ENCODE assay signal across 11 cellular contexts in the genomic region with DNA sequence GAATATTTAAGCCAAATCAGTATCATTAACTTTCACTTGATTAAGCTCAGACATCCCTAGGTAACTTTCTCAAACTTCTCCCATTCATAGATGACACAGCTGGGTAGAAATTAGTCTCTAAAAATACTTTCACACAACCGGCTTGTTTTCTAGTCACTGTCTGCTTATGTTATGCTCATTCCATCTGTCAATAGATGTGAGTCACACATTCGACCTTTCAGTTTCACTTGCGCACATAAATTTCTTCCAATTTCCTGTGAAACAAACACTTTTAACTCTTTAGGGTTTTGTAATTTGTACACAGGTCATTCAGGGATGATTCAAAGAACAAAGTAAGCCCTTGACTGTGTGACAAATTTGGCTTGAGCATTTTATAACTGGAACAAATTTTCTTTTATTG.
DNase-seq lines count a peak whose midpoint lies in the region; ATAC-seq, FAIRE-seq and TF ChIP-seq lines count a peak whose summit lies in the region.
"Had no signal": no experiment of that assay in that cellular context is flagged by ENCODE, and none has a peak within 500 bp of the region (broad histone marks: within the 10 kb centered on the region; RNA-seq: fewer than 3 reads in every experiment).

No MANE protein-coding gene starts in this region.

- H3K27ac Mint-ChIP-seq in mesothelial cell of epicardium, result no peak overlapping the region
- no peak overlapping the region for H3K27ac Mint-ChIP-seq in naive thymus-derived CD8-positive, alpha-beta T cell

- H3K36me3 Mint-ChIP-seq in mesothelial cell of epicardium, result no peaks in the 10 kb centered on the region
- no peaks in the 10 kb centered on the region for H3K36me3 Mint-ChIP-seq in naive thymus-derived CD8-positive, alpha-beta T cell

- TF ChIP-seq POLR2A in GM18505 (IDR thresholded peaks at IDR 0.05; ENCODE audit: borderline replicate concordance, extremely low read depth, insufficient read depth, insufficient read length) (no peak), HepG2 (IDR thresholded peaks at IDR 0.05; ENCODE audit: insufficient read depth in 1 of 2, low read depth in 2 of 2, low read length in 2 of 2) (no peak)

- H4K20me1 ChIP-seq in HepG2 (ENCODE audit: insufficient read depth, low read length), result no peaks in the 10 kb centered on the region

- DNase-seq in MV-4-11 (lab: John Stamatoyannopoulos, UW), result peak; percentile 53
- DNase-seq in HepG2 (ENCODE audit: low spot score), result peak; percentile 5
- DNase-seq in sciatic nerve (ENCODE audit: low spot score), result no peak
- no peak for DNase-seq in NCI-H2171 treated with DMSO at 0.1 percent for 48 hours (lab: John Stamatoyannopoulos, UW)
- no peak for DNase-seq in mesothelial cell of epicardium (ENCODE audit: low spot score in 2 of 2, unreplicated experiment in 2 of 2)
- DNase-seq in naive thymus-derived CD8-positive, alpha-beta T cell, result no peak
- DNase-seq: aorta, testis had no signal

- no TSS peak for BruUV-seq in HepG2 (replicated peaks; lab: Mats Ljungman, UMichigan)

- 1% methylated on average over 3 of the region's 3 CpGs for WGBS in HepG2 (ENCODE audit: low lambda C conversion rate)

- no peaks in the 10 kb centered on the region for H3K9me3 Mint-ChIP-seq in mesothelial cell of epicardium
- H3K9me3 Mint-ChIP-seq in naive thymus-derived CD8-positive, alpha-beta T cell, result peaks cover 0 to 18% (median 8%) of the 10 kb centered on the region in 9 donors
- H3K9me3 Mint-ChIP-seq: neural crest cell had no signal

- no peak overlapping the region for H3K4me3 ChIP-seq in HepG2 (replicated peaks in 1 of 3; ENCODE audit: insufficient read depth in 1 of 3, low read depth in 2 of 3, low read length in 3 of 3)
- H3K4me3 ChIP-seq: testis had no signal

- H3K4me2 ChIP-seq in HepG2 (ENCODE audit: low read depth, low read length), result no peak overlapping the region

- H3K4me1 ChIP-seq in HepG2 (ENCODE audit: insufficient read depth, low read length), result no peaks in the 10 kb centered on the region
- H3K4me1 ChIP-seq: testis had no signal

- H2AFZ ChIP-seq in HepG2 (ENCODE audit: low read length), result no peak overlapping the region

- H3K27me3 Mint-ChIP-seq in mesothelial cell of epicardium (ENCODE audit: low read depth), result no peaks in the 10 kb centered on the region
- H3K27me3 Mint-ChIP-seq in naive thymus-derived CD8-positive, alpha-beta T cell, result no peaks in the 10 kb centered on the region

- intact Hi-C loops in HepG2 (cut with micrococcal nuclease; ENCODE audit: unreplicated experiment) (no loop called here), sciatic nerve (cut with DNase I) (no loop called here)

- no peak overlapping the region for H3K27ac ChIP-seq in HepG2 (ENCODE audit: extremely low read length, insufficient read depth, low read length)
- H3K27ac ChIP-seq: testis had no signal

- CTCF ChIA-PET in HepG2 (lab: Yijun Ruan, JAX; ENCODE audit: low intra/inter-chr PET ratio, low total read pairs), result no interaction called here

- no peak for TF ChIP-seq CTCF in HepG2 (CRISPR knock-in tag; IDR thresholded peaks at IDR 0.05)
- no peak for TF ChIP-seq CTCF in mesothelial cell of epicardium (IDR thresholded peaks at IDR 0.05; ENCODE audit: unreplicated experiment)

- H3K79me2 ChIP-seq in HepG2 (ENCODE audit: insufficient read depth, low read length), result no peaks in the 10 kb centered on the region

- TF ChIP-seq EP300 in HepG2 (IDR thresholded peaks at IDR 0.05; ENCODE audit: low read depth in 2 of 2, low read length in 2 of 2) (no peak), HepG2 (CRISPR knock-in tag; IDR thresholded peaks at IDR 0.05; ENCODE audit: borderline replicate concordance) (no peak)

- in situ Hi-C loops in HepG2 (cut with HindIII; ENCODE audit: extremely low pct_ligation_motif_present, low pct_unique_long_range_greater_than_20kb), result no loop called here

- no peaks in the 10 kb centered on the region for H3K36me3 ChIP-seq in HepG2 (replicated peaks in 1 of 2; ENCODE audit: control insufficient read depth in 1 of 2, insufficient read depth in 2 of 2, low read length in 2 of 2)

- POLR2A ChIA-PET in HepG2 (lab: Yijun Ruan, JAX), result no interaction called here
- POLR2A ChIA-PET in naive thymus-derived CD8-positive, alpha-beta T cell (lab: Charles Lee), result no interaction called here

- FAIRE-seq in HepG2 (lab: Jason Lieb, UNC), result no peak

- ATAC-seq in GM18505 (IDR thresholded peaks at IDR 0.05; ENCODE audit: unreplicated experiment) (peak; percentile 79), HG02571 (IDR thresholded peaks at IDR 0.05; ENCODE audit: unreplicated experiment) (peak; percentile 95), HepG2 (no peak; the same call in 2 of the 3 replicates), sciatic nerve (no peak)
- no peak for ATAC-seq in naive thymus-derived CD8-positive, alpha-beta T cell

- H3K4me1 Mint-ChIP-seq in mesothelial cell of epicardium, result no peaks in the 10 kb centered on the region
- H3K4me1 Mint-ChIP-seq in naive thymus-derived CD8-positive, alpha-beta T cell, result no peaks in the 10 kb centered on the region

- H3K9ac ChIP-seq in HepG2 (ENCODE audit: insufficient read depth, low read depth, low read length), result no peak overlapping the region

- H3K4me3 Mint-ChIP-seq in mesothelial cell of epicardium, result no peak overlapping the region
- H3K4me3 Mint-ChIP-seq in naive thymus-derived CD8-positive, alpha-beta T cell, result no peak overlapping the region
- H3K4me3 Mint-ChIP-seq: neural crest cell had no signal

- TF ChIP-seq RAD21 in HepG2 (CRISPR knock-in tag; IDR thresholded peaks at IDR 0.05), result no peak

- H3K27me3 ChIP-seq in HepG2 (ENCODE audit: control insufficient read depth in 1 of 2, insufficient read depth in 2 of 2, low read length in 2 of 2), result no peaks in the 10 kb centered on the region
- H3K27me3 ChIP-seq: testis had no signal

- no peaks in the 10 kb centered on the region for H3K9me3 ChIP-seq in HepG2 (ENCODE audit: low read length)
- H3K9me3 ChIP-seq: testis had no signal

TF ChIP-seq in HepG2, 621 proteins besides CTCF, POLR2A, EP300 and RAD21 (continues in another document):
- TF ChIP-seq ARHGAP35 (CRISPR knock-in tag; IDR thresholded peaks at IDR 0.05; ENCODE audit: borderline replicate concordance) (no peak), FOXA3 (CRISPR knock-in tag; IDR thresholded peaks at IDR 0.05) (peak; percentile 34; the same call in 1 of the 2 replicates), ZNF207 (IDR thresholded peaks at IDR 0.05; ENCODE audit: borderline replicate concordance) (no peak), ZNF652 (CRISPR knock-in tag; IDR thresholded peaks at IDR 0.05; ENCODE audit: borderline replicate concordance, low read depth) (peak; percentile 95), LCORL (IDR thresholded peaks at IDR 0.05) (no peak), LCORL (CRISPR knock-in tag; IDR thresholded peaks at IDR 0.05) (no peak), ZSCAN20 (CRISPR knock-in tag; IDR thresholded peaks at IDR 0.05; ENCODE audit: borderline replicate concordance) (no peak), ZNF20 (CRISPR knock-in tag; IDR thresholded peaks at IDR 0.05) (no peak), NFAT5 (CRISPR knock-in tag; IDR thresholded peaks at IDR 0.05) (no peak), ZNF501 (CRISPR knock-in tag; IDR thresholded peaks at IDR 0.05) (no peak)

Comparison
In these comparisons a context has a peak if more than half of its experiments do, and no peak if none do; other contexts are left out.
1. ATAC-seq: peak in GM18505 (single experiment) and HG02571 (single experiment); none in HepG2 (single experiment), sciatic nerve (single experiment) and naive thymus-derived CD8-positive, alpha-beta T cell (0 of 2).
2. DNase-seq: peak in MV-4-11 (single experiment) and HepG2 (single experiment); none in sciatic nerve (single experiment), NCI-H2171 treated with DMSO at 0.1 percent for 48 hours (single experiment), mesothelial cell of epicardium (0 of 2) and naive thymus-derived CD8-positive, alpha-beta T cell (0 of 10).